In genomic region chr15:29835301-29835700, GRCh38 we compare ENCODE assay signal across 18 cellular contexts. TPM values are rescaled to one million over a fixed set of nuclear protein-coding genes. Genes with fewer than 3 reads are reported as not detected.
DNase-seq lines count a peak whose midpoint lies in the region; ATAC-seq, FAIRE-seq and TF ChIP-seq lines count a peak whose summit lies in the region.
"Had no signal": no experiment of that assay in that cellular context is flagged by ENCODE, and none has a peak within 500 bp of the region (broad histone marks: within the 10 kb centered on the region; RNA-seq: fewer than 3 reads in every experiment).

No MANE protein-coding gene starts in this region.

- TF ChIP-seq CTCF in epithelial cell of esophagus (IDR thresholded peaks at IDR 0.05; ENCODE audit: insufficient read depth, low read depth, low read length, missing control alignments) (no peak), upper lobe of right lung (IDR thresholded peaks at IDR 0.05) (no peak)

- peaks cover 7% of the 10 kb centered on the region for H3K4me1 ChIP-seq in upper lobe of right lung
- no peaks in the 10 kb centered on the region for H3K4me1 ChIP-seq in small intestine (ENCODE audit: control insufficient read depth in 2 of 2, insufficient read depth in 1 of 2, low read depth in 1 of 2, low read length in 1 of 2)

- ATAC-seq in Right ventricle myocardium inferior (peak; percentile 68), left colon (peak; percentile 67), upper lobe of right lung (peak; percentile 64), HG03095 (IDR thresholded peaks at IDR 0.05; ENCODE audit: unreplicated experiment) (no peak), HG02610 (IDR thresholded peaks at IDR 0.05; ENCODE audit: unreplicated experiment) (no peak)
- ATAC-seq: activated T-cell treated with anti-CD3 and anti-CD28 coated beads, Interleukin-2, amount 50 U/mL, for 4 hours had no signal

- 76 to 94% (median 81%) methylated on average over 4 of the region's 4 CpGs for WGBS in small intestine, 3 donors

- H3K27me3 ChIP-seq in upper lobe of right lung (no peaks in the 10 kb centered on the region), small intestine (ENCODE audit: control insufficient read depth in 2 of 2, insufficient read depth in 2 of 2, low read length in 2 of 2) (no peaks in the 10 kb centered on the region)
- H3K27me3 ChIP-seq: MG63 had no signal

- H3K36me3 ChIP-seq in upper lobe of right lung (no peaks in the 10 kb centered on the region), small intestine (ENCODE audit: control insufficient read depth in 2 of 2, insufficient read depth in 2 of 2, low read length in 2 of 2) (no peaks in the 10 kb centered on the region)
- H3K36me3 ChIP-seq: MG63 had no signal

- no peaks in the 10 kb centered on the region for H3K9me3 ChIP-seq in upper lobe of right lung
- no peaks in the 10 kb centered on the region for H3K9me3 ChIP-seq in small intestine (ENCODE audit: control insufficient read depth, low read depth)
- H3K9me3 ChIP-seq: MG63 had no signal

- H3K4me3 ChIP-seq in epithelial cell of esophagus (ENCODE audit: low read length) (no peak overlapping the region), upper lobe of right lung (no peak overlapping the region), small intestine (ENCODE audit: low read depth in 1 of 2, low read length in 2 of 2) (no peak overlapping the region)
- H3K4me3 ChIP-seq: MG63 had no signal

- peak overlapping the region; percentile 26 for H3K27ac ChIP-seq in upper lobe of right lung
- H3K27ac ChIP-seq in small intestine (ENCODE audit: low read depth in 1 of 2, low read length in 1 of 2): no peak overlapping the region

- no peak for FAIRE-seq in small intestine (lab: Jason Lieb, UNC)
- FAIRE-seq: islet of Langerhans had no signal

- DNase-seq in Right ventricle myocardium inferior (ENCODE audit: missing footprints): no peak
- no peak for DNase-seq in cardiac septum (ENCODE audit: low spot score)
- DNase-seq in epithelial cell of esophagus (ENCODE audit: low read depth): peak; percentile 45
- DNase-seq in left colon: no peak
- DNase-seq in upper lobe of right lung: no peak
- no peak for DNase-seq in small intestine
- DNase-seq: activated CD4-positive, alpha-beta T cell treated with anti-CD3 and anti-CD28 coated beads, Interleukin-2, amount 50 U/mL, for 48 hours; activated T-cell treated with anti-CD3 and anti-CD28 coated beads, Interleukin-2, amount 50 U/mL, for 4 hours; C1 segment of cervical spinal cord; DMS79; HFFc6; MG63; NCI-H187 treated with DMSO at 0.1 percent for 48 hours; NCI-H446 treated with DMSO at 0.1 percent for 48 hours; nucleus accumbens had no signal

- intact Hi-C loops in Right ventricle myocardium inferior (cut with DNase I): no loop called here
- intact Hi-C loops in cardiac septum (cut with DNase I): loop anchor here (5.0 kb wide), 1 partner anchor 37 kb away; no protein-coding TSS in a partner anchor
- intact Hi-C loops in left colon (cut with DNase I, micrococcal nuclease): no loop called here
- intact Hi-C loops in upper lobe of right lung (cut with DNase I): no loop called here

RNA-seq across cellular contexts. Expression of gene TJP1, which starts 13.0 kb away (rescaled TPM):
- 111 TPM for total RNA-seq in Right ventricle myocardium inferior
- 138 TPM for total RNA-seq in cardiac septum
- 10 to 100 TPM; 69.9 to 86.4 TPM for total RNA-seq in left colon
- total RNA-seq in upper lobe of right lung: 147 TPM
- polyA plus RNA-seq in small intestine: 10 to 100 TPM; 19.5 to 31.1 (median 28.6) TPM

Comparison
In these comparisons a context has a peak if more than half of its experiments do, and no peak if none do; other contexts are left out.
1. ATAC-seq: peak in Right ventricle myocardium inferior (single experiment), left colon (single experiment) and upper lobe of right lung (single experiment); none in HG03095 (single experiment) and HG02610 (single experiment).